ENCODE assay signal across 19 cellular contexts in the genomic region with DNA sequence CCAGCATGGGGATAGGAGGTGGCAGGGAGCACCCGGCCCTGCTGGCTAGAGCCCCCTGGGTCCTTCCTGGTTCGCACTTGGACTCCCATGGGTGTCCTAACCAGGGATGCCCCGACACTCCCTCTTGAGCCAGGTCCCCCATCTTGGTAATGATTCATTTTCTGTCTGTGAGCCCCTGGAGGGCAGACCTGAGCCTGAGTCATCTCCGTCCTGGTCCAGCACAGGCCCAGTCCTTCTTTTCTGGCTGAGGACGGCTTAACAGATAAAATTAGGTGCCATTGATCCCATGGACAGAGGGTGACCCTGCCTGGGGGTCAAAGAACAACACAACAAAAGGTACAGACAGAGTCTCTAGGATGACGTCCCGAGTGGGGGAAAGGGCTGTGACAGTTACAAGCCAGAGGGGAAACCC. TPM values are rescaled to one million over a fixed set of nuclear protein-coding genes. Genes with fewer than 3 reads are reported as not detected.
A peak's percentile ranks its signal among the peaks of the same experiment; 100 is the strongest.
DNase-seq lines count a peak whose midpoint lies in the region; ATAC-seq and TF ChIP-seq lines count a peak whose summit lies in the region.
"Had no signal": no experiment of that assay in that cellular context is flagged by ENCODE, and none has a peak within 500 bp of the region (broad histone marks: within the 10 kb centered on the region; RNA-seq: fewer than 3 reads in every experiment).

No MANE protein-coding gene starts in this region.

- H3K4me1 ChIP-seq in HCT116 (ENCODE audit: control insufficient read depth in 1 of 2, insufficient read depth in 2 of 2, low read length in 2 of 2) = peaks cover 37 to 71% of the 10 kb centered on the region in 2 experiments

- H4K20me1 ChIP-seq in HCT116 (ENCODE audit: insufficient read depth) = no peaks in the 10 kb centered on the region
- H4K20me1 ChIP-seq: BLaER1 had no signal

- no peaks in the 10 kb centered on the region for H3K36me3 ChIP-seq in HCT116 (ENCODE audit: control insufficient read depth in 1 of 2, insufficient read depth in 2 of 2, low read length in 2 of 2)
- H3K36me3 ChIP-seq: BLaER1, SJCRH30, spleen, thoracic aorta had no signal

- peak overlapping the region; percentile 40 for H3K4me2 ChIP-seq in HCT116 (ENCODE audit: low read length)
- H3K4me2 ChIP-seq: BLaER1 had no signal

- H2AFZ ChIP-seq in HCT116 (ENCODE audit: low read depth, low read length, poor library complexity, severe bottlenecking) = no peak overlapping the region
- H2AFZ ChIP-seq: parathyroid adenoma had no signal

- POLR2A ChIA-PET in HCT116 (lab: Charles Lee) = no interaction called here

- CTCF ChIA-PET in HCT116 (lab: Charles Lee) = interaction anchor here (1.5 kb wide), 1 partner anchor 8 kb away, joined by 4 read pairs; no protein-coding TSS in a partner anchor

- no peaks in the 10 kb centered on the region for H3K9me2 ChIP-seq in HCT116 (ENCODE audit: insufficient read depth)

- peak overlapping the region; percentile 31; the same call in 1 of the 2 replicates for H3K9ac ChIP-seq in HCT116 (ENCODE audit: low read length)
- H3K9ac ChIP-seq: BLaER1, parathyroid adenoma had no signal

- TF ChIP-seq POLR2A in HCT116 (IDR thresholded peaks at IDR 0.05; ENCODE audit: borderline replicate concordance, extremely low read depth, insufficient read depth, insufficient read length) = no peak

- H3K4me3 ChIP-seq in HCT116 (replicated peaks in 1 of 2; ENCODE audit: low read depth in 1 of 2, low read length in 2 of 2) (no peak overlapping the region), retinal pigment epithelial cell (ENCODE audit: low read length) (no peak overlapping the region)
- H3K4me3 ChIP-seq: BLaER1, SJCRH30, spleen, thoracic aorta had no signal

- TF ChIP-seq CTCF in HCT116 (IDR thresholded peaks at IDR 0.05 in 2 of 3, conservative IDR thresholded peaks at IDR 0.05 in 1 of 3; ENCODE audit: borderline replicate concordance in 1 of 3, insufficient read depth in 1 of 3, low read depth in 2 of 3, low read length in 2 of 3) = no peak
- TF ChIP-seq CTCF in retinal pigment epithelial cell (conservative IDR thresholded peaks at IDR 0.05; ENCODE audit: low read depth, low read length) = peak; percentile 5

- ATAC-seq in HCT116 = no peak
- peak; percentile 51 for ATAC-seq in SK-N-SH treated with all-trans-retinoic acid at 6 μM for 48 hours
- ATAC-seq in GM21528 (IDR thresholded peaks at IDR 0.05; ENCODE audit: low FRiP score, unreplicated experiment) = no peak
- ATAC-seq: foreskin keratinocyte, left ventricle myocardium superior had no signal

- H3K27ac ChIP-seq in HCT116 (ENCODE audit: low read depth, low read length) = peak overlapping the region; percentile 59
- H3K27ac ChIP-seq in epithelial cell of prostate = peak overlapping the region; percentile 98
- H3K27ac ChIP-seq: foreskin keratinocyte, parathyroid adenoma, SJCRH30, thoracic aorta had no signal

- peaks cover 47% of the 10 kb centered on the region for H3K79me2 ChIP-seq in HCT116 (ENCODE audit: insufficient read depth, low read length)
- H3K79me2 ChIP-seq: parathyroid adenoma had no signal

- no peak for TF ChIP-seq RAD21 in HCT116 (IDR thresholded peaks at IDR 0.05; ENCODE audit: low read depth)

- intact Hi-C loops in HCT116 (cut with micrococcal nuclease) = no loop called here

- no peaks in the 10 kb centered on the region for H3K9me3 ChIP-seq in HCT116 (ENCODE audit: control insufficient read depth in 1 of 2, insufficient read depth in 1 of 2, low read depth in 1 of 2, low read length in 2 of 2)
- H3K9me3 ChIP-seq: BLaER1, SJCRH30, spleen, thoracic aorta had no signal

- BruUV-seq in HCT116 (replicated peaks; lab: Mats Ljungman, UMichigan) = no TSS peak

- RAD21 ChIA-PET in HCT116 (lab: Charles Lee; ENCODE audit: low non-redundant PET in 1 of 2, low total read pairs in 2 of 2, uncharacterized antibody in 2 of 2, unreplicated experiment in 2 of 2) = no interaction called here

- no peaks in the 10 kb centered on the region for H3K27me3 ChIP-seq in HCT116 (ENCODE audit: insufficient read depth, low read length)
- H3K27me3 ChIP-seq: BLaER1, foreskin keratinocyte, SJCRH30 had no signal

- no peak for DNase-seq in HCT116 (ENCODE audit: low read depth, low spot score)
- no peak for DNase-seq in epithelial cell of prostate (ENCODE audit: low read depth, low spot score)
- DNase-seq in retinal pigment epithelial cell (ENCODE audit: low read depth) = no peak
- DNase-seq in SHP77 treated with DMSO at 0.1 percent for 48 hours (lab: John Stamatoyannopoulos, UW) = no peak
- no peak for DNase-seq in activated T-cell treated with anti-CD3 and anti-CD28 coated beads for 4 hours
- DNase-seq: activated effector memory CD4-positive, alpha-beta T cell treated with Interleukin-2 at 50 U/mL for 16 hours; amygdala; foreskin keratinocyte; left ventricle myocardium superior; NCI-H146; spleen had no signal

TF ChIP-seq in HCT116, 20 proteins besides CTCF, POLR2A, EP300 and RAD21:
- peak; percentile 8 for TF ChIP-seq YY1 (IDR thresholded peaks at IDR 0.05; ENCODE audit: extremely low read depth, insufficient replicate concordance, low read depth, low read length)
- TF ChIP-seq SP1 (IDR thresholded peaks at IDR 0.05; ENCODE audit: low read depth) = no peak

TF ChIP-seq in SK-N-SH treated with all-trans-retinoic acid at 6 μM for 48 hours, 23 proteins besides CTCF, POLR2A, EP300 and RAD21:
- TF ChIP-seq TOX (CRISPR knock-in tag; IDR thresholded peaks at IDR 0.05; ENCODE audit: borderline replicate concordance) (no peak), PPARA (CRISPR knock-in tag; IDR thresholded peaks at IDR 0.05; ENCODE audit: borderline replicate concordance) (no peak), TSHZ2 (CRISPR knock-in tag; IDR thresholded peaks at IDR 0.05) (no peak), ZNF565 (CRISPR knock-in tag; conservative IDR thresholded peaks at IDR 0.05; ENCODE audit: low read depth) (no peak), GLIS3 (CRISPR knock-in tag; IDR thresholded peaks at IDR 0.05) (no peak), ISL1 (CRISPR knock-in tag; IDR thresholded peaks at IDR 0.05) (no peak), ZNF70 (CRISPR knock-in tag; IDR thresholded peaks at IDR 0.05) (no peak), ZC3H10 (CRISPR knock-in tag; IDR thresholded peaks at IDR 0.05) (no peak), TCF4 (CRISPR knock-in tag; IDR thresholded peaks at IDR 0.05; ENCODE audit: borderline replicate concordance) (no peak), SNAI2 (CRISPR knock-in tag; IDR thresholded peaks at IDR 0.05) (no peak), CSDC2 (CRISPR knock-in tag; IDR thresholded peaks at IDR 0.05) (no peak)
- TF ChIP-seq, protein P1, sequence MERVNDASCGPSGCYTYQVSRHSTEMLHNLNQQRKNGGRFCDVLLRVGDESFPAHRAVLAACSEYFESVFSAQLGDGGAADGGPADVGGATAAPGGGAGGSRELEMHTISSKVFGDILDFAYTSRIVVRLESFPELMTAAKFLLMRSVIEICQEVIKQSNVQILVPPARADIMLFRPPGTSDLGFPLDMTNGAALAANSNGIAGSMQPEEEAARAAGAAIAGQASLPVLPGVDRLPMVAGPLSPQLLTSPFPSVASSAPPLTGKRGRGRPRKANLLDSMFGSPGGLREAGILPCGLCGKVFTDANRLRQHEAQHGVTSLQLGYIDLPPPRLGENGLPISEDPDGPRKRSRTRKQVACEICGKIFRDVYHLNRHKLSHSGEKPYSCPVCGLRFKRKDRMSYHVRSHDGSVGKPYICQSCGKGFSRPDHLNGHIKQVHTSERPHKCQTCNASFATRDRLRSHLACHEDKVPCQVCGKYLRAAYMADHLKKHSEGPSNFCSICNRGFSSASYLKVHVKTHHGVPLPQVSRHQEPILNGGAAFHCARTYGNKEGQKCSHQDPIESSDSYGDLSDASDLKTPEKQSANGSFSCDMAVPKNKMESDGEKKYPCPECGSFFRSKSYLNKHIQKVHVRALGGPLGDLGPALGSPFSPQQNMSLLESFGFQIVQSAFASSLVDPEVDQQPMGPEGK (CRISPR knock-in tag; IDR thresholded peaks at IDR 0.05; ENCODE audit: borderline replicate concordance) = no peak

RNA-seq across cellular contexts. Expression of gene RHOD, which starts 3.5 kb away (rescaled TPM):
- total RNA-seq in HCT116 (2021; ENCODE audit: unreplicated experiment) = 42.0 TPM
- 49.9 and 56.0 TPM in 2 replicates for polyA plus RNA-seq in HCT116 (2012)
- total RNA-seq: H4, SJCRH30 had no signal

RNA-seq across cellular contexts. Expression of gene SYT12, which starts 37.2 kb away (rescaled TPM):
- 4.3 TPM for total RNA-seq in HCT116 (2021; ENCODE audit: unreplicated experiment)
- 4.7 and 4.8 TPM in 2 replicates for polyA plus RNA-seq in HCT116 (2012)
- total RNA-seq: H4, LHCN-M2, spleen had no signal

RNA-seq across cellular contexts. Expression of gene KDM2A, which starts 58.9 kb away (rescaled TPM):
- 50.4 TPM for total RNA-seq in HCT116 (2021; ENCODE audit: unreplicated experiment)
- 32.3 and 36.2 TPM in 2 replicates for polyA plus RNA-seq in HCT116 (2012)
